Comparison of ENCODE assay signal across 3 cellular contexts in the genomic region with DNA sequence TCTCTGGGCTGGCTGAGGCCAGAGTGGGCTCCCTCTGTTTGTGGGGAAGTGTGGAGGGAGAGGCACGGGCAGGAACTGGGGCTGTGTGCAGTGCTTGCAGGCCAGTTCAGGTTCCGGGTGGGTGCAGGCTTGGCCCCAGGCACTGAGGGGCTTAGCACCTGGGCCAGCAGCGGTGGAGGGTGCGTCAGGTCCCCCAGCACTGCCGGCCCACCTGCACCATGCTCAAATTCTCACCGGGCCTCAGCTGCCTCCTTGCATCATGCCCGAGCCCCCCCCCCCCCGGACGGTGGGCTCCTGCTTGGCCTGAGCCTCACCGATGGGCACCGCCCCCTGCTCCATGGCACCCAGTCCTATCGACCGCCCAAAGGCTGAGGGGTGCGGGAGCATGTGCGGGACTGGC.
"Had no signal": no experiment of that assay in that cellular context is flagged by ENCODE, and none has a peak within 500 bp of the region (broad histone marks: within the 10 kb centered on the region; RNA-seq: fewer than 3 reads in every experiment).

No MANE protein-coding gene starts in this region.

- H3K4me3 ChIP-seq: GM12878 had no signal

- DNase-seq: GDM1, GF-D8 had no signal

- ATAC-seq: GM12878 had no signal
